ENCODE assay signal across 9 cellular contexts in genomic region chr2:26720322-26721166, GRCh38. TPM values are rescaled to one million over a fixed set of nuclear protein-coding genes. Genes with fewer than 3 reads are reported as not detected.
DNase-seq lines count a peak whose midpoint lies in the region; ATAC-seq, FAIRE-seq and TF ChIP-seq lines count a peak whose summit lies in the region.
"Had no signal": no experiment of that assay in that cellular context is flagged by ENCODE, and none has a peak within 500 bp of the region (broad histone marks: within the 10 kb centered on the region; RNA-seq: fewer than 3 reads in every experiment).

No MANE protein-coding gene starts in this region.

- H3K4me3 Mint-ChIP-seq in MCF 10A (ENCODE audit: unreplicated experiment): no peak overlapping the region

- intact Hi-C loops in MCF 10A (cut with micrococcal nuclease): no loop called here

- H3K27ac ChIP-seq in thymus (ENCODE audit: low read depth): peak overlapping the region; percentile 88

- no peaks in the 10 kb centered on the region for H3K36me3 ChIP-seq in thymus (ENCODE audit: control insufficient read depth, insufficient read depth)

- peaks cover 14% of the 10 kb centered on the region for H3K4me1 Mint-ChIP-seq in MCF 10A (ENCODE audit: insufficient read depth, unreplicated experiment)

- H3K27ac Mint-ChIP-seq in MCF 10A (ENCODE audit: low read depth, unreplicated experiment): peak overlapping the region; percentile 66

- H3K36me3 Mint-ChIP-seq in MCF 10A (ENCODE audit: insufficient read depth, unreplicated experiment): no peaks in the 10 kb centered on the region

- no peak overlapping the region for H3K4me3 ChIP-seq in thymus (ENCODE audit: low read length)
- H3K4me3 ChIP-seq: dorsolateral prefrontal cortex had no signal

- ATAC-seq in GM18861 (IDR thresholded peaks at IDR 0.05; ENCODE audit: unreplicated experiment) (no peak), HG02642 (IDR thresholded peaks at IDR 0.05; ENCODE audit: poor library complexity, unreplicated experiment) (no peak)

- FAIRE-seq in GM19239 (lab: Jason Lieb, UNC): no peak

- H3K27me3 Mint-ChIP-seq in MCF 10A (ENCODE audit: insufficient read depth, unreplicated experiment): no peaks in the 10 kb centered on the region

- TF ChIP-seq CTCF in MCF 10A (IDR thresholded peaks at IDR 0.05; ENCODE audit: unreplicated experiment): no peak

- POLR2A ChIA-PET in MCF 10A (lab: Yijun Ruan, JAX): interaction anchor here (0.6 kb wide), 1 partner anchor 645 kb away, joined by 3 read pairs; no protein-coding TSS in a partner anchor

- H3K4me1 ChIP-seq in thymus (ENCODE audit: control insufficient read depth, insufficient read depth, low read length): peaks cover 28% of the 10 kb centered on the region

- 90% methylated on average over 7 of the region's 7 CpGs for WGBS in thymus

- no TSS peak for BruUV-seq in MCF 10A (replicated peaks; lab: Mats Ljungman, UMichigan)

- DNase-seq in HK-2 (ENCODE audit: unreplicated experiment): peak; percentile 83
- peak; percentile 87 for DNase-seq in MCF 10A (ENCODE audit: unreplicated experiment)
- peak; percentile 58 for DNase-seq in left kidney (ENCODE audit: low read depth, low spot score)
- no peak for DNase-seq in NCI-H1436 (lab: John Stamatoyannopoulos, UW)
- DNase-seq in GM19239 (ENCODE audit: insufficient read length, low spot score): no peak

- CTCF ChIA-PET in MCF 10A (lab: Yijun Ruan, JAX): interaction anchor here (0.7 to 1.6 kb wide), 4 partner anchors 24 to 142 kb away, joined by 3 to 7 read pairs (median 5); no protein-coding TSS in a partner anchor

- H3K9me3 ChIP-seq in thymus (ENCODE audit: control insufficient read depth): no peaks in the 10 kb centered on the region

- peaks cover 2% of the 10 kb centered on the region for H3K27me3 ChIP-seq in thymus (ENCODE audit: control insufficient read depth, insufficient read depth)
- H3K27me3 ChIP-seq: dorsolateral prefrontal cortex had no signal

- no peaks in the 10 kb centered on the region for H3K9me3 Mint-ChIP-seq in MCF 10A (ENCODE audit: unreplicated experiment)

RNA-seq across cellular contexts. Expression of gene KCNK3, which starts 28.0 kb away (rescaled TPM):
- not detected in 2 replicates for total RNA-seq in MCF 10A (2022)
- polyA plus RNA-seq in thymus: 0.71 TPM

RNA-seq across cellular contexts. Expression of gene SLC35F6, which starts 43.5 kb away (rescaled TPM):
- total RNA-seq in MCF 10A (2022): 76.9 and 110 TPM in 2 replicates
- polyA plus RNA-seq in thymus: 10.8 TPM

Comparison
In these comparisons a context has a peak if more than half of its experiments do, and no peak if none do; other contexts are left out.
1. DNase-seq: peak in HK-2 (single experiment), MCF 10A (single experiment) and left kidney (single experiment); none in NCI-H1436 (single experiment) and GM19239 (single experiment).